37 cellular contexts compared by ENCODE assay signal in genomic region chr16:29873319-29873718, GRCh38. TPM values are rescaled to one million over a fixed set of nuclear protein-coding genes. Genes with fewer than 3 reads are reported as not detected.
"Had no signal": no experiment of that assay in that cellular context is flagged by ENCODE, and none has a peak within 500 bp of the region (broad histone marks: within the 10 kb centered on the region; RNA-seq: fewer than 3 reads in every experiment).

No MANE protein-coding gene starts in this region.

- H3K4me3 Mint-ChIP-seq: activated B cell treated with CpG ODN at 0.5 μM for 24 hours; activated CD4-positive, alpha-beta memory T cell treated with anti-CD3 and anti-CD28 coated beads for 36 hours; activated CD4-positive, alpha-beta T cell treated with anti-CD3 and anti-CD28 coated beads, Interleukin-2, amount 10 ng/mL, durations not matched to agents 24 days and 14 days; activated CD8-positive, alpha-beta T cell treated with anti-CD3 and anti-CD28 coated beads for 36 hours; activated naive CD4-positive, alpha-beta T cell treated with anti-CD3 and anti-CD28 coated beads for 36 hours; activated naive CD4-positive, alpha-beta T cell treated with anti-CD3 and anti-CD28 coated beads, Interleukin-2, amount 50 U/mL, for 24 hours; activated naive CD8-positive, alpha-beta T cell; activated naive CD8-positive, alpha-beta T cell treated with anti-CD3 and anti-CD28 coated beads, Interleukin-2, amount 10 ng/mL, durations not matched to agents 7 days and 5 days; activated naive CD8-positive, alpha-beta T cell treated with anti-CD3 and anti-CD28 coated beads, Interleukin-2, amount 50 U/mL, for 24 hours; activated T-cell treated with anti-CD3 and anti-CD28 coated beads, Interleukin-2, amount 50 U/mL, for 4 hours; activated T-cell treated with anti-CD3 and anti-CD28 coated beads, Interleukin-2, amount 50 U/mL, for 72 hours; activated T-helper 1 cell treated with anti-CD3 and anti-CD28 coated beads, Interleukin-12 subunit alpha, Interleukin-12 subunit beta, Interleukin-2, Interleukin-4 antibody, amounts not matched to agents 30 ng/mL and 10 ng/mL and 1 ng/mL, durations not matched to agents 14 hours and 24 hours and 36 hours; activated T-helper 17 cell treated with anti-CD3 and anti-CD28 coated beads, Interleukin-2, amount 50 U/mL, for 72 hours; brain; central memory CD8-positive, alpha-beta T cell; T-cell; T-helper 1 cell treated with Interleukin-12 subunit alpha and Interleukin-12 subunit beta and Interleukin-4 antibody, amounts not matched to agents 30 μg/mL and 1 μg/mL, for 36 hours; T-helper 2 cell treated with Interferon-gamma antibody and Interleukin-4, amounts not matched to agents 5 μg/mL and 100 μg/mL, for 36 hours had no signal

- H3K9me3 ChIP-seq: ascending aorta had no signal

- H3K4me1 Mint-ChIP-seq: brain had no signal

- H3K36me3 Mint-ChIP-seq: activated CD4-positive, alpha-beta memory T cell treated with anti-CD3 and anti-CD28 coated beads for 36 hours; activated naive CD4-positive, alpha-beta T cell treated with anti-CD3 and anti-CD28 coated beads, Interleukin-2, amount 50 U/mL, for 24 hours; activated naive CD8-positive, alpha-beta T cell; activated naive CD8-positive, alpha-beta T cell treated with anti-CD3 and anti-CD28 coated beads, Interleukin-2, amount 10 ng/mL, durations not matched to agents 7 days and 5 days; T-cell had no signal

- H3K9me3 Mint-ChIP-seq: activated CD4-positive, alpha-beta memory T cell treated with anti-CD3 and anti-CD28 coated beads for 36 hours; activated CD4-positive, alpha-beta T cell treated with anti-CD3 and anti-CD28 coated beads, Interleukin-2, amount 10 ng/mL, durations not matched to agents 24 days and 14 days; activated CD8-positive, alpha-beta T cell treated with anti-CD3 and anti-CD28 coated beads for 36 hours; activated naive CD4-positive, alpha-beta T cell treated with anti-CD3 and anti-CD28 coated beads for 36 hours; activated naive CD4-positive, alpha-beta T cell treated with anti-CD3 and anti-CD28 coated beads, Interleukin-2, amount 50 U/mL, for 24 hours; activated naive CD8-positive, alpha-beta T cell treated with anti-CD3 and anti-CD28 coated beads, Interleukin-2, amount 10 ng/mL, durations not matched to agents 7 days and 5 days; activated naive CD8-positive, alpha-beta T cell treated with anti-CD3 and anti-CD28 coated beads, Interleukin-2, amount 50 U/mL, for 24 hours; activated T-cell treated with anti-CD3 and anti-CD28 coated beads, Interleukin-2, amount 50 U/mL, for 4 hours; activated T-cell treated with anti-CD3 and anti-CD28 coated beads, Interleukin-2, amount 50 U/mL, for 72 hours; activated T-helper 1 cell treated with anti-CD3 and anti-CD28 coated beads, Interleukin-12 subunit alpha, Interleukin-12 subunit beta, Interleukin-2, Interleukin-4 antibody, amounts not matched to agents 30 ng/mL and 10 ng/mL and 1 ng/mL, durations not matched to agents 14 hours and 24 hours and 36 hours; activated T-helper 17 cell treated with anti-CD3 and anti-CD28 coated beads, Interleukin-2, amount 50 U/mL, for 72 hours; central memory CD8-positive, alpha-beta T cell; T-cell; T-helper 1 cell treated with Interleukin-12 subunit alpha and Interleukin-12 subunit beta and Interleukin-4 antibody, amounts not matched to agents 30 μg/mL and 1 μg/mL, for 36 hours; T-helper 2 cell treated with Interferon-gamma antibody and Interleukin-4, amounts not matched to agents 5 μg/mL and 100 μg/mL, for 36 hours had no signal

- H3K36me3 ChIP-seq: ascending aorta, cardiac muscle cell had no signal

- H3K27ac Mint-ChIP-seq: activated B cell treated with CpG ODN at 0.5 μM for 24 hours; activated CD4-positive, alpha-beta memory T cell treated with anti-CD3 and anti-CD28 coated beads for 36 hours; activated CD4-positive, alpha-beta T cell treated with anti-CD3 and anti-CD28 coated beads, Interleukin-2, amount 10 ng/mL, durations not matched to agents 24 days and 14 days; activated CD8-positive, alpha-beta T cell treated with anti-CD3 and anti-CD28 coated beads for 36 hours; activated naive CD4-positive, alpha-beta T cell treated with anti-CD3 and anti-CD28 coated beads for 36 hours; activated naive CD4-positive, alpha-beta T cell treated with anti-CD3 and anti-CD28 coated beads, Interleukin-2, amount 50 U/mL, for 24 hours; activated naive CD8-positive, alpha-beta T cell; activated naive CD8-positive, alpha-beta T cell treated with anti-CD3 and anti-CD28 coated beads, Interleukin-2, amount 10 ng/mL, durations not matched to agents 7 days and 5 days; activated naive CD8-positive, alpha-beta T cell treated with anti-CD3 and anti-CD28 coated beads, Interleukin-2, amount 50 U/mL, for 24 hours; activated T-cell treated with anti-CD3 and anti-CD28 coated beads, Interleukin-2, amount 50 U/mL, for 72 hours; activated T-helper 1 cell treated with anti-CD3 and anti-CD28 coated beads, Interleukin-12 subunit alpha, Interleukin-12 subunit beta, Interleukin-2, Interleukin-4 antibody, amounts not matched to agents 30 ng/mL and 10 ng/mL and 1 ng/mL, durations not matched to agents 14 hours and 24 hours and 36 hours; activated T-helper 17 cell treated with anti-CD3 and anti-CD28 coated beads, Interleukin-2, amount 50 U/mL, for 72 hours; brain; T-cell; T-helper 1 cell treated with Interleukin-12 subunit alpha and Interleukin-12 subunit beta and Interleukin-4 antibody, amounts not matched to agents 30 μg/mL and 1 μg/mL, for 36 hours; T-helper 2 cell treated with Interferon-gamma antibody and Interleukin-4, amounts not matched to agents 5 μg/mL and 100 μg/mL, for 36 hours had no signal

- H3K4me3 ChIP-seq: ascending aorta, cardiac muscle cell had no signal

- FAIRE-seq: bronchial epithelial cell, TTC549 had no signal

- DNase-seq: activated B cell treated with CpG ODN at 0.5 μM for 24 hours; activated CD4-positive, alpha-beta memory T cell treated with anti-CD3 and anti-CD28 coated beads for 36 hours; activated CD4-positive, alpha-beta T cell treated with anti-CD3 and anti-CD28 coated beads for 4 hours; activated CD4-positive, alpha-beta T cell treated with anti-CD3 and anti-CD28 coated beads, Interleukin-2, amount 10 ng/mL, durations not matched to agents 24 days and 14 days; activated CD4-positive, alpha-beta T cell treated with anti-CD3 and anti-CD28 coated beads, Interleukin-2, amount 50 U/mL, for 1 hour; activated CD4-positive, alpha-beta T cell treated with anti-CD3 and anti-CD28 coated beads, Interleukin-2, amount 50 U/mL, for 4 hours; activated CD4-positive, CD25-positive, alpha-beta regulatory T cell treated with anti-CD3 and anti-CD28 coated beads, Interleukin-2, amount 50 U/mL, for 72 hours; activated CD8-positive, alpha-beta memory T cell treated with anti-CD3 and anti-CD28 coated beads, Interleukin-2, amount 50 U/mL, for 4 hours; activated CD8-positive, alpha-beta T cell treated with anti-CD3 and anti-CD28 coated beads for 36 hours; activated effector memory CD4-positive, alpha-beta T cell treated with anti-CD3 and anti-CD28 coated beads, Interleukin-2, amount 50 U/mL, for 16 hours; activated gamma-delta T cell treated with Interleukin-2 at 50 U/mL for 16 hours; activated naive CD4-positive, alpha-beta T cell; activated naive CD4-positive, alpha-beta T cell treated with anti-CD3 and anti-CD28 coated beads for 36 hours; activated naive CD8-positive, alpha-beta T cell treated with anti-CD3 and anti-CD28 coated beads, Interleukin-2, amount 10 ng/mL, durations not matched to agents 7 days and 5 days; activated naive CD8-positive, alpha-beta T cell treated with anti-CD3 and anti-CD28 coated beads, Interleukin-2, amount 50 U/mL, for 24 hours; activated T-cell treated with anti-CD3 and anti-CD28 coated beads for 4 hours; activated T-cell treated with anti-CD3 and anti-CD28 coated beads, Interleukin-2, amount 50 U/mL, for 1 hour; activated T-cell treated with anti-CD3 and anti-CD28 coated beads, Interleukin-2, amount 50 U/mL, for 4 hours; activated T-cell treated with anti-CD3 and anti-CD28 coated beads, Interleukin-2, amount 50 U/mL, for 72 hours; amygdala; anterior cingulate cortex; T-cell; T-helper 2 cell; T-helper 9 cell had no signal

- H3K27ac ChIP-seq: ascending aorta, cardiac muscle cell, VCaP had no signal

- ATAC-seq: activated CD8-positive, alpha-beta T cell treated with anti-CD3 and anti-CD28 coated beads for 36 hours; activated naive CD8-positive, alpha-beta T cell treated with anti-CD3 and anti-CD28 coated beads, Interleukin-2, amount 50 U/mL, for 24 hours; activated T-cell treated with anti-CD3 and anti-CD28 coated beads, Interleukin-2, amount 50 U/mL, for 4 hours; activated T-cell treated with anti-CD3 and anti-CD28 coated beads, Interleukin-2, amount 50 U/mL, for 72 hours; activated T-helper 17 cell treated with anti-CD3 and anti-CD28 coated beads, Interleukin-2, amount 50 U/mL, for 72 hours; T-cell had no signal

RNA-seq across cellular contexts. Expression of gene SEZ6L2, which starts 26.0 kb away (rescaled TPM):
- total RNA-seq: activated B cell treated with CpG ODN at 0.5 μM for 24 hours; activated naive CD8-positive, alpha-beta T cell treated with anti-CD3 and anti-CD28 coated beads, Interleukin-2, amount 10 ng/mL, durations not matched to agents 7 days and 5 days had no signal

RNA-seq across cellular contexts. Expression of gene ASPHD1, which starts 27.0 kb away (rescaled TPM):
- total RNA-seq: activated B cell treated with CpG ODN at 0.5 μM for 24 hours, ascending aorta, T-cell had no signal
